Comparison of ENCODE assay signal across 9 cellular contexts in genomic region chr16:87492241-87492635, GRCh38. TPM values are rescaled to one million over a fixed set of nuclear protein-coding genes. Genes with fewer than 3 reads are reported as not detected.
DNase-seq lines count a peak whose midpoint lies in the region; ATAC-seq and TF ChIP-seq lines count a peak whose summit lies in the region.
"Had no signal": no experiment of that assay in that cellular context is flagged by ENCODE, and none has a peak within 500 bp of the region (broad histone marks: within the 10 kb centered on the region; RNA-seq: fewer than 3 reads in every experiment).

No MANE protein-coding gene starts in this region.

- H3K27me3 ChIP-seq in skeletal muscle satellite cell (ENCODE audit: control insufficient read depth, insufficient read depth, low read length): no peaks in the 10 kb centered on the region
- H3K27me3 ChIP-seq: MG63 had no signal

- no peak for DNase-seq in SK-N-MC (ENCODE audit: low read depth, low spot score)
- no peak for DNase-seq in fibroblast of villous mesenchyme (ENCODE audit: low read depth)
- DNase-seq in effector CD8-positive, alpha-beta T cell (lab: John Stamatoyannopoulos, UW): no peak
- DNase-seq in NCI-H2196 treated with DMSO at 0.1 percent for 48 hours (lab: John Stamatoyannopoulos, UW; ENCODE audit: unreplicated experiment): no peak

- H3K4me3 ChIP-seq in SK-N-MC (peak overlapping the region; percentile 57; the same call in 1 of the 2 replicates), fibroblast of villous mesenchyme (ENCODE audit: low read depth, low read length) (peak overlapping the region; percentile 55), skeletal muscle satellite cell (ENCODE audit: low read length) (peak overlapping the region; percentile 74)

- peak; percentile 4 for ATAC-seq in GM19328 (IDR thresholded peaks at IDR 0.05; ENCODE audit: unreplicated experiment)
- no peak for ATAC-seq in GM21526 (IDR thresholded peaks at IDR 0.05; ENCODE audit: low FRiP score, unreplicated experiment)
- no peak for ATAC-seq in GM21786 (IDR thresholded peaks at IDR 0.05; ENCODE audit: unreplicated experiment)

- H3K4me1 ChIP-seq in skeletal muscle satellite cell (ENCODE audit: control insufficient read depth, insufficient read depth, low read length): peaks cover 39% of the 10 kb centered on the region

- H3K36me3 ChIP-seq in SK-N-MC (ENCODE audit: insufficient read depth, low read length) (no peaks in the 10 kb centered on the region), skeletal muscle satellite cell (ENCODE audit: insufficient read depth, low read length) (no peaks in the 10 kb centered on the region)
- H3K36me3 ChIP-seq: MG63 had no signal

- peak overlapping the region; percentile 83 for H3K4me2 ChIP-seq in skeletal muscle satellite cell (ENCODE audit: low read length)

- H3K9ac ChIP-seq in SK-N-MC (ENCODE audit: insufficient read length) (no peak overlapping the region), skeletal muscle satellite cell (ENCODE audit: low read depth, low read length) (peak overlapping the region; percentile 78)

- H3K9me3 ChIP-seq in SK-N-MC (ENCODE audit: low read depth, low read length) (no peaks in the 10 kb centered on the region), skeletal muscle satellite cell (replicated peaks; ENCODE audit: low read length) (no peaks in the 10 kb centered on the region)
- H3K9me3 ChIP-seq: MG63 had no signal

- no peak for TF ChIP-seq CTCF in fibroblast of villous mesenchyme (IDR thresholded peaks at IDR 0.05; ENCODE audit: insufficient read depth, low read depth, low read length)

- H3K27ac ChIP-seq in SK-N-MC: no peak overlapping the region

RNA-seq across cellular contexts. Expression of gene ZCCHC14, which starts 0.6 kb away (rescaled TPM):
- 8.2 and 13.2 TPM in 2 replicates for total RNA-seq in fibroblast of villous mesenchyme
- 5.7 and 12.2 TPM in 2 replicates for total RNA-seq in skeletal muscle satellite cell (2012; rRNA removed)
